Comparison of ENCODE assay signal across 18 cellular contexts in genomic region chr16:88327566-88328312, GRCh38. TPM values are rescaled to one million over a fixed set of nuclear protein-coding genes. Genes with fewer than 3 reads are reported as not detected.
DNase-seq lines count a peak whose midpoint lies in the region; ATAC-seq, FAIRE-seq and TF ChIP-seq lines count a peak whose summit lies in the region.
"Had no signal": no experiment of that assay in that cellular context is flagged by ENCODE, and none has a peak within 500 bp of the region (broad histone marks: within the 10 kb centered on the region; RNA-seq: fewer than 3 reads in every experiment).

No MANE protein-coding gene starts in this region.

- no peaks in the 10 kb centered on the region for H3K79me2 ChIP-seq in astrocyte (ENCODE audit: insufficient read depth, low read length)
- H3K79me2 ChIP-seq in osteoblast (ENCODE audit: insufficient read depth, low read length) = no peaks in the 10 kb centered on the region

- DNase-seq in astrocyte (ENCODE audit: low read depth) = no peak
- peak; percentile 63 for DNase-seq in kidney tubule cell (ENCODE audit: low spot score)
- DNase-seq in osteoblast (ENCODE audit: insufficient read length, low spot score, missing footprints) = peak; percentile 56
- no peak for DNase-seq in activated CD8-positive, alpha-beta T cell treated with anti-CD3 and anti-CD28 coated beads, Interleukin-2, amount 10 ng/mL, durations not matched to agents 7 days and 5 days
- DNase-seq in natural killer cell treated with Interleukin-12 subunit alpha and Interleukin-12 subunit beta and Interleukin-15 and Interleukin-18, amount 100 ng/mL, for 72 hours (ENCODE audit: low spot score) = no peak
- DNase-seq in cerebellum (ENCODE audit: low spot score) = no peak
- DNase-seq: COR-L47, DMS 273 treated with DMSO at 0.1 percent for 48 hours, GM23248, KG1, NCI-H1105 treated with DMSO at 0.1 percent for 48 hours, NCI-H1694 treated with DMSO at 0.1 percent for 48 hours, SHP77 treated with DMSO at 0.1 percent for 48 hours, SK-N-SH had no signal

- no peaks in the 10 kb centered on the region for H3K4me1 ChIP-seq in HEK293 (ENCODE audit: control insufficient read depth, insufficient read depth, low read length)
- H3K4me1 ChIP-seq in astrocyte (ENCODE audit: insufficient read depth, low read length) = peaks cover 11% of the 10 kb centered on the region
- H3K4me1 ChIP-seq in osteoblast (ENCODE audit: insufficient read depth, low read length) = peaks cover 22% of the 10 kb centered on the region

- H4K20me1 ChIP-seq in astrocyte (ENCODE audit: insufficient read depth, low read length) (no peaks in the 10 kb centered on the region), osteoblast (ENCODE audit: insufficient read depth, low read length) (no peaks in the 10 kb centered on the region)

- H3K4me3 ChIP-seq in HEK293 (ENCODE audit: low read depth, low read length) (no peak overlapping the region), astrocyte (ENCODE audit: insufficient read depth, low read depth, low read length) (no peak overlapping the region), osteoblast (ENCODE audit: insufficient read depth, low read length) (no peak overlapping the region)
- H3K4me3 ChIP-seq: GM23248 had no signal

- H3K9me3 ChIP-seq in HEK293 (ENCODE audit: control insufficient read depth, insufficient read depth, low read depth, low read length) (no peaks in the 10 kb centered on the region), astrocyte (ENCODE audit: insufficient read depth, low read depth, low read length) (no peaks in the 10 kb centered on the region), osteoblast (ENCODE audit: low read depth, low read length) (no peaks in the 10 kb centered on the region)
- H3K9me3 ChIP-seq: SK-N-SH had no signal

- H3K36me3 ChIP-seq in HEK293 (ENCODE audit: control insufficient read depth in 2 of 2, insufficient read depth in 1 of 2, low read length in 2 of 2) (no peaks in the 10 kb centered on the region), astrocyte (ENCODE audit: insufficient read depth, low read length) (no peaks in the 10 kb centered on the region), osteoblast (ENCODE audit: insufficient read depth, low read length) (no peaks in the 10 kb centered on the region)

- H3K4me2 ChIP-seq in astrocyte (ENCODE audit: low read length) (no peak overlapping the region), osteoblast (ENCODE audit: insufficient read depth, low read length) (no peak overlapping the region)
- H3K4me2 ChIP-seq: SK-N-SH had no signal

- H3K4me3 Mint-ChIP-seq in astrocyte (ENCODE audit: unreplicated experiment) = no peak overlapping the region
- H3K4me3 Mint-ChIP-seq in activated CD8-positive, alpha-beta T cell treated with anti-CD3 and anti-CD28 coated beads, Interleukin-2, amount 10 ng/mL, durations not matched to agents 7 days and 5 days = no peak overlapping the region
- H3K4me3 Mint-ChIP-seq in natural killer cell treated with Interleukin-12 subunit alpha and Interleukin-12 subunit beta and Interleukin-15 and Interleukin-18, amount 100 ng/mL, for 72 hours = no peak overlapping the region

- peaks cover 4% of the 10 kb centered on the region for H3K9me3 Mint-ChIP-seq in astrocyte (ENCODE audit: unreplicated experiment)
- H3K9me3 Mint-ChIP-seq in activated CD8-positive, alpha-beta T cell treated with anti-CD3 and anti-CD28 coated beads, Interleukin-2, amount 10 ng/mL, durations not matched to agents 7 days and 5 days (ENCODE audit: insufficient read depth) = no peaks in the 10 kb centered on the region
- H3K9me3 Mint-ChIP-seq in natural killer cell treated with Interleukin-12 subunit alpha and Interleukin-12 subunit beta and Interleukin-15 and Interleukin-18, amount 100 ng/mL, for 72 hours = no peaks in the 10 kb centered on the region

- H3K27ac Mint-ChIP-seq in astrocyte (ENCODE audit: unreplicated experiment) = peak overlapping the region; percentile 62
- no peak overlapping the region for H3K27ac Mint-ChIP-seq in activated CD8-positive, alpha-beta T cell treated with anti-CD3 and anti-CD28 coated beads, Interleukin-2, amount 10 ng/mL, durations not matched to agents 7 days and 5 days
- no peak overlapping the region for H3K27ac Mint-ChIP-seq in natural killer cell treated with Interleukin-12 subunit alpha and Interleukin-12 subunit beta and Interleukin-15 and Interleukin-18, amount 100 ng/mL, for 72 hours

- POLR2A ChIA-PET in HEK293 (lab: Yijun Ruan, JAX) = no interaction called here
- POLR2A ChIA-PET in activated CD8-positive, alpha-beta T cell treated with anti-CD3 and anti-CD28 coated beads, Interleukin-2, amount 10 ng/mL, durations not matched to agents 7 days and 5 days (lab: Charles Lee) = no interaction called here

- TF ChIP-seq CTCF in HEK293 (tag by site-specific recombination; IDR thresholded peaks at IDR 0.05) (no peak), astrocyte (IDR thresholded peaks at IDR 0.05; ENCODE audit: insufficient read depth, low read depth, low read length) (no peak), osteoblast (IDR thresholded peaks at IDR 0.05; ENCODE audit: extremely low read depth, low read depth, low read length) (no peak)

- FAIRE-seq in astrocyte (lab: Jason Lieb, UNC) = no peak
- FAIRE-seq: G401.6 had no signal

- H3K27me3 ChIP-seq in astrocyte (ENCODE audit: insufficient read depth, low read length) (no peaks in the 10 kb centered on the region), osteoblast (ENCODE audit: insufficient read depth, low read length) (no peaks in the 10 kb centered on the region)

- H3K9ac ChIP-seq in astrocyte (ENCODE audit: low read length) = no peak overlapping the region
- H3K9ac ChIP-seq: GM23248, SK-N-SH had no signal

- peaks cover 2% of the 10 kb centered on the region for H3K36me3 Mint-ChIP-seq in astrocyte (ENCODE audit: low read depth, unreplicated experiment)
- H3K36me3 Mint-ChIP-seq in activated CD8-positive, alpha-beta T cell treated with anti-CD3 and anti-CD28 coated beads, Interleukin-2, amount 10 ng/mL, durations not matched to agents 7 days and 5 days (ENCODE audit: low read depth) = no peaks in the 10 kb centered on the region
- H3K36me3 Mint-ChIP-seq in natural killer cell treated with Interleukin-12 subunit alpha and Interleukin-12 subunit beta and Interleukin-15 and Interleukin-18, amount 100 ng/mL, for 72 hours = no peaks in the 10 kb centered on the region

- H3K27me3 Mint-ChIP-seq in astrocyte (ENCODE audit: low read depth, unreplicated experiment) = peaks cover 3% of the 10 kb centered on the region
- H3K27me3 Mint-ChIP-seq in activated CD8-positive, alpha-beta T cell treated with anti-CD3 and anti-CD28 coated beads, Interleukin-2, amount 10 ng/mL, durations not matched to agents 7 days and 5 days (ENCODE audit: low read depth) = no peaks in the 10 kb centered on the region
- H3K27me3 Mint-ChIP-seq in natural killer cell treated with Interleukin-12 subunit alpha and Interleukin-12 subunit beta and Interleukin-15 and Interleukin-18, amount 100 ng/mL, for 72 hours = peaks cover 0 to 2% of the 10 kb centered on the region in 2 donors

- ATAC-seq in activated CD8-positive, alpha-beta T cell treated with anti-CD3 and anti-CD28 coated beads, Interleukin-2, amount 10 ng/mL, durations not matched to agents 7 days and 5 days = no peak
- ATAC-seq in natural killer cell treated with Interleukin-12 subunit alpha and Interleukin-12 subunit beta and Interleukin-15 and Interleukin-18, amount 100 ng/mL, for 72 hours = no peak
- no peak for ATAC-seq in GM21390 (IDR thresholded peaks at IDR 0.05; ENCODE audit: unreplicated experiment)
- ATAC-seq: HCT116 had no signal

- H3K27ac ChIP-seq in HEK293 (ENCODE audit: extremely low read depth, low read depth, low read length) (no peak overlapping the region), astrocyte (ENCODE audit: low read depth, low read length) (no peak overlapping the region), osteoblast (ENCODE audit: low read depth, low read length) (no peak overlapping the region)
- H3K27ac ChIP-seq: GM23248 had no signal

- H3K4me1 Mint-ChIP-seq in astrocyte (ENCODE audit: low read depth, unreplicated experiment) = peaks cover 8% of the 10 kb centered on the region
- no peaks in the 10 kb centered on the region for H3K4me1 Mint-ChIP-seq in activated CD8-positive, alpha-beta T cell treated with anti-CD3 and anti-CD28 coated beads, Interleukin-2, amount 10 ng/mL, durations not matched to agents 7 days and 5 days (ENCODE audit: low read depth)
- no peaks in the 10 kb centered on the region for H3K4me1 Mint-ChIP-seq in natural killer cell treated with Interleukin-12 subunit alpha and Interleukin-12 subunit beta and Interleukin-15 and Interleukin-18, amount 100 ng/mL, for 72 hours (ENCODE audit: low read depth in 2 of 2)

- H2AFZ ChIP-seq in astrocyte (ENCODE audit: low read depth, low read length) (no peak overlapping the region), osteoblast (ENCODE audit: low read length) (no peak overlapping the region)
- H2AFZ ChIP-seq: GM23248 had no signal

- CTCF ChIA-PET in HEK293 (lab: Yijun Ruan, JAX) = no interaction called here
- CTCF ChIA-PET in activated CD8-positive, alpha-beta T cell treated with anti-CD3 and anti-CD28 coated beads, Interleukin-2, amount 10 ng/mL, durations not matched to agents 7 days and 5 days (lab: Charles Lee) = no interaction called here

TF ChIP-seq in HEK293, 187 proteins besides CTCF, POLR2A, EP300 and RAD21:
- TF ChIP-seq KLF10 (tag by site-specific recombination; IDR thresholded peaks at IDR 0.05) = no peak
- TF ChIP-seq ZNF174 (tag by site-specific recombination; IDR thresholded peaks at IDR 0.05) = no peak
- TF ChIP-seq ZIC2 (tag by site-specific recombination; IDR thresholded peaks at IDR 0.05) = 0 out of 2 replicates have a peak, but pooled peaks have one; percentile 13

RNA-seq across cellular contexts. Expression of gene ZNF469, which starts 55.0 kb away (rescaled TPM):
- 17.7 and 29.4 TPM in 2 replicates for total RNA-seq in astrocyte
- total RNA-seq in osteoblast = 5.3 and 8.3 TPM in 2 replicates
- under 1 TPM; 0.66 to 0.83 TPM for total RNA-seq in activated CD8-positive, alpha-beta T cell treated with anti-CD3 and anti-CD28 coated beads, Interleukin-2, amount 10 ng/mL, durations not matched to agents 7 days and 5 days
- total RNA-seq in natural killer cell treated with Interleukin-12 subunit alpha and Interleukin-12 subunit beta and Interleukin-15 and Interleukin-18, amount 100 ng/mL, for 72 hours = 1 to 10 TPM; 3.0 to 6.1 TPM
- 0.73 TPM for total RNA-seq in cerebellum

Comparison
In these comparisons a context has a peak if more than half of its experiments do, and no peak if none do; other contexts are left out.
1. DNase-seq: peak in kidney tubule cell (single experiment) and osteoblast (single experiment); none in astrocyte (single experiment), activated CD8-positive, alpha-beta T cell treated with anti-CD3 and anti-CD28 coated beads, Interleukin-2, amount 10 ng/mL, durations not matched to agents 7 days and 5 days (single experiment), natural killer cell treated with Interleukin-12 subunit alpha and Interleukin-12 subunit beta and Interleukin-15 and Interleukin-18, amount 100 ng/mL, for 72 hours (single experiment) and cerebellum (single experiment).